ENCODE assay signal across 12 cellular contexts in genomic region chr4:55503164-55503563, GRCh38. TPM values are rescaled to one million over a fixed set of nuclear protein-coding genes. Genes with fewer than 3 reads are reported as not detected.
DNase-seq lines count a peak whose midpoint lies in the region; ATAC-seq, FAIRE-seq and TF ChIP-seq lines count a peak whose summit lies in the region.
"Had no signal": no experiment of that assay in that cellular context is flagged by ENCODE, and none has a peak within 500 bp of the region (broad histone marks: within the 10 kb centered on the region; RNA-seq: fewer than 3 reads in every experiment).

No MANE protein-coding gene starts in this region.

- no peak overlapping the region for H3K27ac Mint-ChIP-seq in type B pancreatic cell
- H3K27ac Mint-ChIP-seq: activated naive CD4-positive, alpha-beta T cell treated with anti-CD3 and anti-CD28 coated beads, Interleukin-2, amount 50 U/mL, for 24 hours; CD14-positive monocyte had no signal

- no peaks in the 10 kb centered on the region for H3K9me3 Mint-ChIP-seq in type B pancreatic cell
- H3K9me3 Mint-ChIP-seq: activated naive CD4-positive, alpha-beta T cell treated with anti-CD3 and anti-CD28 coated beads, Interleukin-2, amount 50 U/mL, for 24 hours had no signal

- H3K4me2 ChIP-seq in keratinocyte (ENCODE audit: control insufficient read depth, extremely low read depth, insufficient read depth, low read depth, low read length): peak overlapping the region; percentile 34

- H3K79me2 ChIP-seq in keratinocyte (ENCODE audit: control insufficient read depth, insufficient read depth, low read length): peaks cover 35% of the 10 kb centered on the region

- H3K9ac ChIP-seq in keratinocyte (ENCODE audit: control insufficient read depth, extremely low read depth, insufficient read depth, low read length): no peak overlapping the region

- peak overlapping the region; percentile 50 for H3K27ac ChIP-seq in keratinocyte (ENCODE audit: control insufficient read depth, insufficient read depth, low read length)
- H3K27ac ChIP-seq: neutrophil, tibial artery had no signal

- peaks cover 0 to 4% of the 10 kb centered on the region in 2 experiments for H3K36me3 ChIP-seq in keratinocyte (ENCODE audit: control insufficient read depth in 2 of 2, extremely low read depth in 1 of 2, insufficient read depth in 2 of 2, low read length in 2 of 2)
- H3K36me3 ChIP-seq: neutrophil had no signal

- H2AFZ ChIP-seq in keratinocyte (ENCODE audit: control insufficient read depth, low read length): no peak overlapping the region

- dilution Hi-C loops in keratinocyte (cut with MboI; ENCODE audit: extremely low pct_ligation_motif_present, low sequenced_read_pairs): no loop called here

- TF ChIP-seq CTCF in AG04449 (IDR thresholded peaks at IDR 0.05; ENCODE audit: insufficient read depth, low read length, missing control alignments) (no peak), keratinocyte (optimal IDR thresholded peaks at IDR 0.05 in 1 of 3, IDR thresholded peaks at IDR 0.05 in 1 of 3, conservative IDR thresholded peaks at IDR 0.05 in 1 of 3; ENCODE audit: extremely low read depth in 1 of 3, insufficient read depth in 2 of 3, low read length in 3 of 3) (no peak), type B pancreatic cell (conservative IDR thresholded peaks at IDR 0.05) (no peak)

- ATAC-seq in HG03442 (IDR thresholded peaks at IDR 0.05; ENCODE audit: unreplicated experiment) (peak; percentile 62), HG02973 (IDR thresholded peaks at IDR 0.05; ENCODE audit: unreplicated experiment) (no peak), GM18502 (IDR thresholded peaks at IDR 0.05; ENCODE audit: poor library complexity, unreplicated experiment) (no peak)

- POLR2A ChIA-PET in AG04449 (lab: Yijun Ruan, JAX): no interaction called here

- peaks cover 10% of the 10 kb centered on the region for H3K4me1 ChIP-seq in keratinocyte (ENCODE audit: control insufficient read depth, extremely low read depth, insufficient read depth, low read length)

- H3K27me3 ChIP-seq in keratinocyte (ENCODE audit: control insufficient read depth, extremely low read depth, insufficient read depth, low read length): no peaks in the 10 kb centered on the region
- H3K27me3 ChIP-seq: neutrophil, tibial artery had no signal

- H3K9me3 ChIP-seq in keratinocyte (ENCODE audit: control insufficient read depth, low read depth, low read length): no peaks in the 10 kb centered on the region
- H3K9me3 ChIP-seq: neutrophil, tibial artery had no signal

- peak; percentile 24 for DNase-seq in AG04449 (ENCODE audit: low read depth, low spot score)
- DNase-seq in amniotic epithelial cell (ENCODE audit: low read depth): peak; percentile 82
- peak; percentile 46 for DNase-seq in keratinocyte (ENCODE audit: low read depth, low spot score)
- no peak for DNase-seq in stimulated activated CD4-positive, alpha-beta T cell treated with anti-CD3 and anti-CD28 coated beads, Interleukin-2, amount 100 ng/mL, for 24 hours
- DNase-seq in type B pancreatic cell (ENCODE audit: extremely low spot score, unreplicated experiment): no peak
- DNase-seq: tibial artery had no signal

- H3K4me3 Mint-ChIP-seq in type B pancreatic cell: no peak overlapping the region
- H3K4me3 Mint-ChIP-seq: activated naive CD4-positive, alpha-beta T cell treated with anti-CD3 and anti-CD28 coated beads, Interleukin-2, amount 50 U/mL, for 24 hours; CD14-positive monocyte had no signal

- H3K4me3 ChIP-seq in AG04449 (ENCODE audit: low read depth, low read length) (no peak overlapping the region), keratinocyte (ENCODE audit: control insufficient read depth in 2 of 3, extremely low read depth in 1 of 3, insufficient read depth in 2 of 3, low read depth in 1 of 3, low read length in 3 of 3) (no peak overlapping the region)
- H3K4me3 ChIP-seq: tibial artery had no signal

- CTCF ChIA-PET in AG04449 (lab: Yijun Ruan, JAX): interaction anchor here (0.9 kb wide), 1 partner anchor 27 kb away, joined by 3 read pairs; no protein-coding TSS in a partner anchor

- peaks cover 24% of the 10 kb centered on the region for H3K36me3 Mint-ChIP-seq in type B pancreatic cell

- peak; percentile 85 for FAIRE-seq in keratinocyte (lab: Jason Lieb, UNC)

- no peaks in the 10 kb centered on the region for H3K4me1 Mint-ChIP-seq in type B pancreatic cell (ENCODE audit: unreplicated experiment)
- H3K4me1 Mint-ChIP-seq: CD14-positive monocyte had no signal

- H3K27me3 Mint-ChIP-seq in type B pancreatic cell: no peaks in the 10 kb centered on the region
- H3K27me3 Mint-ChIP-seq: activated naive CD4-positive, alpha-beta T cell treated with anti-CD3 and anti-CD28 coated beads, Interleukin-2, amount 50 U/mL, for 24 hours had no signal

- H3K9me1 ChIP-seq in keratinocyte (ENCODE audit: control insufficient read depth, extremely low read depth, insufficient read depth, low read length): no peaks in the 10 kb centered on the region

- H4K20me1 ChIP-seq in keratinocyte (ENCODE audit: control insufficient read depth, extremely low read depth, insufficient read depth, low read length): no peaks in the 10 kb centered on the region

RNA-seq across cellular contexts. Expression of gene CLOCK, which starts 43.5 kb away (rescaled TPM):
- 23.6 to 28.6 TPM (median 27.1 TPM) in 3 replicates for polyA plus RNA-seq in keratinocyte
- 17.7 TPM for polyA plus RNA-seq in keratinocyte (2011; ENCODE audit: low read depth)
- polyA plus RNA-seq in keratinocyte (2011; cell fraction: cytosol; rRNA removed): 12.1 and 25.9 TPM in 2 replicates
- 21.0 and 22.5 TPM in 2 replicates for polyA plus RNA-seq in keratinocyte (2011; cell fraction: nucleus; rRNA removed)
- 9.3 and 24.4 TPM in 2 replicates for polyA plus RNA-seq in keratinocyte (2012; ENCODE audit: low replicate concordance)
- 21.4 to 77.4 TPM (median 60.2 TPM) in 3 replicates for polyA minus RNA-seq in keratinocyte
- polyA minus RNA-seq in keratinocyte (2011; cell fraction: cytosol; rRNA and poly(A)+ RNA removed): 46.8 TPM
- 29.8 and 65.8 TPM in 2 replicates for polyA minus RNA-seq in keratinocyte (2011; cell fraction: nucleus; rRNA and poly(A)+ RNA removed)
- 11.8 and 17.5 TPM in 2 replicates for total RNA-seq in type B pancreatic cell (ENCODE audit: low replicate concordance)

Comparison
In these comparisons a context has a peak if more than half of its experiments do, and no peak if none do; other contexts are left out.
1. DNase-seq: peak in AG04449 (single experiment), amniotic epithelial cell (single experiment) and keratinocyte (single experiment); none in stimulated activated CD4-positive, alpha-beta T cell treated with anti-CD3 and anti-CD28 coated beads, Interleukin-2, amount 100 ng/mL, for 24 hours (0 of 2) and type B pancreatic cell (single experiment).